Comparison of ENCODE assay signal across 21 cellular contexts in genomic region chr10:47481182-47481766, GRCh38. TPM values are rescaled to one million over a fixed set of nuclear protein-coding genes. Genes with fewer than 3 reads are reported as not detected.
DNase-seq lines count a peak whose midpoint lies in the region; ATAC-seq, FAIRE-seq and TF ChIP-seq lines count a peak whose summit lies in the region.
"Not testable (repeated sequence)": the region's sequence is repeated elsewhere in the genome, so short reads cannot be mapped to it uniquely, and the experiment has no call there.
"Had no signal": no experiment of that assay in that cellular context is flagged by ENCODE, and none has a peak within 500 bp of the region (broad histone marks: within the 10 kb centered on the region; RNA-seq: fewer than 3 reads in every experiment).

No MANE protein-coding gene starts in this region.

- in situ Hi-C loops in HepG2 (cut with HindIII; ENCODE audit: extremely low pct_ligation_motif_present, low pct_unique_long_range_greater_than_20kb): not testable (repeated sequence)

- not testable (repeated sequence) for TF ChIP-seq CTCF in AG09309 (IDR thresholded peaks at IDR 0.05; ENCODE audit: control insufficient read depth, insufficient read depth, low read depth, low read length, missing control alignments); HCT116 (IDR thresholded peaks at IDR 0.05 in 2 of 3, conservative IDR thresholded peaks at IDR 0.05 in 1 of 3; ENCODE audit: borderline replicate concordance in 1 of 3, insufficient read depth in 1 of 3, low read depth in 2 of 3, low read length in 2 of 3); coronary artery (IDR thresholded peaks at IDR 0.05); HepG2 (CRISPR knock-in tag; IDR thresholded peaks at IDR 0.05)

- not testable (repeated sequence) for H3K4me1 ChIP-seq in HCT116 (ENCODE audit: control insufficient read depth in 1 of 2, insufficient read depth in 2 of 2, low read length in 2 of 2); adipocyte (ENCODE audit: control insufficient read depth, insufficient read depth, low read length); HepG2 (ENCODE audit: insufficient read depth, low read length)

- intact Hi-C loops in HCT116 (cut with micrococcal nuclease); left ventricle myocardium superior (cut with micrococcal nuclease); HepG2 (cut with micrococcal nuclease; ENCODE audit: unreplicated experiment): not testable (repeated sequence)

- not testable (repeated sequence) for H3K9me3 ChIP-seq in HCT116 (ENCODE audit: control insufficient read depth in 1 of 2, insufficient read depth in 1 of 2, low read depth in 1 of 2, low read length in 2 of 2); adipocyte (ENCODE audit: control insufficient read depth, low read length); HepG2 (ENCODE audit: low read length)

- not testable (repeated sequence) for H3K4me2 ChIP-seq in HCT116 (ENCODE audit: low read length); HepG2 (ENCODE audit: low read depth, low read length)

- H3K9me2 ChIP-seq in HCT116 (ENCODE audit: insufficient read depth): not testable (repeated sequence)

- not testable (repeated sequence) for H3K36me3 ChIP-seq in HCT116 (ENCODE audit: control insufficient read depth in 1 of 2, insufficient read depth in 2 of 2, low read length in 2 of 2); adipocyte (ENCODE audit: control insufficient read depth, insufficient read depth, low read length, severe bottlenecking); HepG2 (replicated peaks in 1 of 2; ENCODE audit: control insufficient read depth in 1 of 2, insufficient read depth in 2 of 2, low read length in 2 of 2)

- not testable (repeated sequence) for TF ChIP-seq POLR2A in HCT116 (IDR thresholded peaks at IDR 0.05; ENCODE audit: borderline replicate concordance, extremely low read depth, insufficient read depth, insufficient read length); HepG2 (IDR thresholded peaks at IDR 0.05; ENCODE audit: insufficient read depth in 1 of 2, low read depth in 2 of 2, low read length in 2 of 2)

- RAD21 ChIA-PET in HCT116 (lab: Charles Lee; ENCODE audit: low non-redundant PET in 1 of 2, low total read pairs in 2 of 2, uncharacterized antibody in 2 of 2, unreplicated experiment in 2 of 2): not testable (repeated sequence)

- not testable (repeated sequence) for H3K79me2 ChIP-seq in HCT116 (ENCODE audit: insufficient read depth, low read length); HepG2 (ENCODE audit: insufficient read depth, low read length)

- not testable (repeated sequence) for H2AFZ ChIP-seq in HCT116 (ENCODE audit: low read depth, low read length, poor library complexity, severe bottlenecking); HepG2 (ENCODE audit: low read length)

- not testable (repeated sequence) for TF ChIP-seq EP300 in HepG2 (IDR thresholded peaks at IDR 0.05; ENCODE audit: low read depth in 2 of 2, low read length in 2 of 2); HepG2 (CRISPR knock-in tag; IDR thresholded peaks at IDR 0.05; ENCODE audit: borderline replicate concordance)

- BruUV-seq in HCT116 (replicated peaks; lab: Mats Ljungman, UMichigan); HepG2 (replicated peaks; lab: Mats Ljungman, UMichigan): not testable (repeated sequence)

- DNase-seq in AG09309 (ENCODE audit: low read depth) (peak; percentile 4), RCC 7860 (ENCODE audit: low spot score) (peak; percentile 93), adipocyte (ENCODE audit: low read depth) (peak; percentile 5), coronary artery (ENCODE audit: low spot score) (peak; percentile 19)
- not testable (repeated sequence) for DNase-seq in HCT116 (ENCODE audit: low read depth, low spot score); left ventricle myocardium superior; HepG2 (ENCODE audit: low spot score)
- DNase-seq in stimulated activated CD8-positive, alpha-beta memory T cell treated with anti-CD3 and anti-CD28 coated beads, Interleukin-4, amount 100 ng/mL, for 48 hours: peak; percentile 22

- not testable (repeated sequence) for TF ChIP-seq RAD21 in HCT116 (IDR thresholded peaks at IDR 0.05; ENCODE audit: low read depth); HepG2 (CRISPR knock-in tag; IDR thresholded peaks at IDR 0.05)

- not testable (repeated sequence) for H4K20me1 ChIP-seq in HCT116 (ENCODE audit: insufficient read depth); HepG2 (ENCODE audit: insufficient read depth, low read length)

- H3K27ac ChIP-seq in HCT116 (ENCODE audit: low read depth, low read length); coronary artery; HepG2 (ENCODE audit: extremely low read length, insufficient read depth, low read length): not testable (repeated sequence)

- peak; percentile 93 for ATAC-seq in HCT116
- peak; percentile 18 for ATAC-seq in left ventricle myocardium superior
- ATAC-seq in HepG2: peak; percentile 76

- H3K9ac ChIP-seq in HCT116 (ENCODE audit: low read length); adipocyte (ENCODE audit: low read length); HepG2 (ENCODE audit: insufficient read depth, low read depth, low read length): not testable (repeated sequence)

- CTCF ChIA-PET in HCT116 (lab: Charles Lee); HepG2 (lab: Yijun Ruan, JAX; ENCODE audit: low intra/inter-chr PET ratio, low total read pairs): not testable (repeated sequence)

- H3K27me3 ChIP-seq in HCT116 (ENCODE audit: insufficient read depth, low read length); adipocyte (replicated peaks; ENCODE audit: control insufficient read depth, insufficient read depth, low read length); HepG2 (ENCODE audit: control insufficient read depth in 1 of 2, insufficient read depth in 2 of 2, low read length in 2 of 2): not testable (repeated sequence)

- H3K4me3 ChIP-seq in AG09309 (ENCODE audit: control insufficient read depth, low read depth, low read length); HCT116 (replicated peaks in 1 of 2; ENCODE audit: low read depth in 1 of 2, low read length in 2 of 2); adipocyte (ENCODE audit: low read length); coronary artery; HepG2 (replicated peaks in 1 of 3; ENCODE audit: insufficient read depth in 1 of 3, low read depth in 2 of 3, low read length in 3 of 3): not testable (repeated sequence)

- WGBS in HepG2 (ENCODE audit: low lambda C conversion rate): no CpG with 5 or more reads among the region's 10 CpGs

- peak; percentile 98 for FAIRE-seq in RCC 7860 (lab: Jason Lieb, UNC)
- not testable (repeated sequence) for FAIRE-seq in HepG2 (lab: Jason Lieb, UNC)

- POLR2A ChIA-PET in HCT116 (lab: Charles Lee); HepG2 (lab: Yijun Ruan, JAX): not testable (repeated sequence)

RNA-seq across cellular contexts. Expression of gene ANXA8, which starts 2.6 kb away (rescaled TPM):
- total RNA-seq in HCT116 (2021; ENCODE audit: unreplicated experiment): 0.25 TPM
- 0.13 TPM in 1 of 2 replicates, not detected in the other for polyA plus RNA-seq in HCT116 (2012)
- total RNA-seq in left ventricle myocardium superior: 3.0 TPM
- not detected in 2 replicates for total RNA-seq in HepG2 (2016; rRNA removed; fragmentation: Illumina TruSeq; extraction: Trizol)
- not detected in 2 replicates for total RNA-seq in HepG2 (2016; cell fraction: cytosol; rRNA removed; fragmentation: Illumina TruSeq; extraction: Trizol; ENCODE audit: low read depth)
- total RNA-seq in HepG2 (2016; cell fraction: insoluble cytoplasmic fraction; rRNA removed; fragmentation: Illumina TruSeq; extraction: Trizol): 0.09 TPM in 1 of 2 replicates, not detected in the other
- total RNA-seq in HepG2 (2016; cell fraction: membrane; rRNA removed; fragmentation: Illumina TruSeq; extraction: Trizol): 0.10 TPM in 1 of 2 replicates, not detected in the other
- not detected in 2 replicates for total RNA-seq in HepG2 (2016; cell fraction: nucleus; rRNA removed; fragmentation: Illumina TruSeq; extraction: Trizol)
- polyA plus RNA-seq in HepG2 (2011; rRNA removed): not detected in 2 replicates
- not detected in 2 replicates for polyA plus RNA-seq in HepG2 (2011; cell fraction: cytosol; rRNA removed)
- 0.09 and 0.11 TPM in 2 replicates for polyA plus RNA-seq in HepG2 (2011; cell fraction: nucleus; rRNA removed)
- not detected in 2 replicates for polyA plus RNA-seq in HepG2 (2012)
- not detected in 2 replicates for polyA plus RNA-seq in HepG2 (2016; cell fraction: cytosol; fragmentation: Illumina TruSeq; extraction: Trizol; ENCODE audit: low read depth)
- polyA plus RNA-seq in HepG2 (2016; cell fraction: insoluble cytoplasmic fraction; fragmentation: Illumina TruSeq; extraction: Trizol; ENCODE audit: low read depth): not detected in 2 replicates
- not detected in 2 replicates for polyA plus RNA-seq in HepG2 (2016; cell fraction: membrane; fragmentation: Illumina TruSeq; extraction: Trizol; ENCODE audit: low read depth)
- not detected in 2 replicates for polyA plus RNA-seq in HepG2 (2016; cell fraction: nucleus; fragmentation: Illumina TruSeq; extraction: Trizol; ENCODE audit: insufficient read depth, low read depth)
- polyA minus RNA-seq in HepG2 (2011; rRNA and poly(A)+ RNA removed; ENCODE audit: low replicate concordance): 44.5 TPM in 1 of 2 replicates, not detected in the other
- polyA minus RNA-seq in HepG2 (2011; cell fraction: cytosol; rRNA and poly(A)+ RNA removed): not detected in 2 replicates
- polyA minus RNA-seq in HepG2 (2011; cell fraction: nucleus; rRNA and poly(A)+ RNA removed): not detected in 2 replicates
- total RNA-seq: A673; activated CD8-positive, alpha-beta T cell treated with anti-CD3 and anti-CD28 coated beads, Interleukin-2, amount 10 ng/mL, durations not matched to agents 7 days and 5 days; fibroblast of lung; H1; HT-29; lung microvascular endothelial cell; NCI-H460; progenitor cell of endocrine pancreas; T-cell had no signal

RNA-seq across cellular contexts. Expression of gene FAM25G, which starts 10.2 kb away (rescaled TPM):
- total RNA-seq in HCT116 (2021; ENCODE audit: unreplicated experiment) (not detected), left ventricle myocardium superior (not detected), HepG2 (2016; rRNA removed; fragmentation: Illumina TruSeq; extraction: Trizol) (not detected in 2 replicates)
- not detected in 2 replicates for polyA plus RNA-seq in HCT116 (2012)
- total RNA-seq in HepG2 (2016; cell fraction: cytosol; rRNA removed; fragmentation: Illumina TruSeq; extraction: Trizol; ENCODE audit: low read depth): not detected in 2 replicates
- total RNA-seq in HepG2 (2016; cell fraction: insoluble cytoplasmic fraction; rRNA removed; fragmentation: Illumina TruSeq; extraction: Trizol): not detected in 2 replicates
- not detected in 2 replicates for total RNA-seq in HepG2 (2016; cell fraction: membrane; rRNA removed; fragmentation: Illumina TruSeq; extraction: Trizol)
- total RNA-seq in HepG2 (2016; cell fraction: nucleus; rRNA removed; fragmentation: Illumina TruSeq; extraction: Trizol): not detected in 2 replicates
- polyA plus RNA-seq in HepG2 (2011; rRNA removed): not detected in 2 replicates
- not detected in 2 replicates for polyA plus RNA-seq in HepG2 (2011; cell fraction: cytosol; rRNA removed)
- not detected in 2 replicates for polyA plus RNA-seq in HepG2 (2011; cell fraction: nucleus; rRNA removed)
- not detected in 2 replicates for polyA plus RNA-seq in HepG2 (2012)
- polyA plus RNA-seq in HepG2 (2016; cell fraction: cytosol; fragmentation: Illumina TruSeq; extraction: Trizol; ENCODE audit: low read depth): not detected in 2 replicates
- not detected in 2 replicates for polyA plus RNA-seq in HepG2 (2016; cell fraction: insoluble cytoplasmic fraction; fragmentation: Illumina TruSeq; extraction: Trizol; ENCODE audit: low read depth)
- polyA plus RNA-seq in HepG2 (2016; cell fraction: membrane; fragmentation: Illumina TruSeq; extraction: Trizol; ENCODE audit: low read depth): not detected in 2 replicates
- polyA plus RNA-seq in HepG2 (2016; cell fraction: nucleus; fragmentation: Illumina TruSeq; extraction: Trizol; ENCODE audit: insufficient read depth, low read depth): not detected in 2 replicates
- polyA minus RNA-seq in HepG2 (2011; rRNA and poly(A)+ RNA removed; ENCODE audit: low replicate concordance): not detected in 2 replicates
- not detected in 2 replicates for polyA minus RNA-seq in HepG2 (2011; cell fraction: cytosol; rRNA and poly(A)+ RNA removed)
- polyA minus RNA-seq in HepG2 (2011; cell fraction: nucleus; rRNA and poly(A)+ RNA removed): not detected in 2 replicates
- total RNA-seq: A673; activated CD8-positive, alpha-beta T cell treated with anti-CD3 and anti-CD28 coated beads, Interleukin-2, amount 10 ng/mL, durations not matched to agents 7 days and 5 days; cardiac muscle cell; fibroblast of lung; H1; HT-29; lung microvascular endothelial cell; NCI-H460; progenitor cell of endocrine pancreas; sigmoid colon; subcutaneous adipose tissue; T-cell; ureter had no signal
- polyA plus RNA-seq: cardiac muscle cell, fibroblast of lung, H1 had no signal

RNA-seq across cellular contexts. Expression of gene AGAP9, which starts 42.2 kb away (rescaled TPM):
- total RNA-seq in HCT116 (2021; ENCODE audit: unreplicated experiment) (7.4 TPM), left ventricle myocardium superior (2.3 TPM), HepG2 (2016; rRNA removed; fragmentation: Illumina TruSeq; extraction: Trizol) (2.3 and 5.1 TPM in 2 replicates)
- 5.9 and 7.8 TPM in 2 replicates for polyA plus RNA-seq in HCT116 (2012)
- 4.4 and 5.3 TPM in 2 replicates for total RNA-seq in HepG2 (2016; cell fraction: cytosol; rRNA removed; fragmentation: Illumina TruSeq; extraction: Trizol; ENCODE audit: low read depth)
- 1.9 and 5.6 TPM in 2 replicates for total RNA-seq in HepG2 (2016; cell fraction: insoluble cytoplasmic fraction; rRNA removed; fragmentation: Illumina TruSeq; extraction: Trizol)
- 4.3 and 5.0 TPM in 2 replicates for total RNA-seq in HepG2 (2016; cell fraction: membrane; rRNA removed; fragmentation: Illumina TruSeq; extraction: Trizol)
- 7.7 TPM in 2 replicates for total RNA-seq in HepG2 (2016; cell fraction: nucleus; rRNA removed; fragmentation: Illumina TruSeq; extraction: Trizol)
- 12.0 TPM in 2 replicates for polyA plus RNA-seq in HepG2 (2011; rRNA removed)
- polyA plus RNA-seq in HepG2 (2011; cell fraction: cytosol; rRNA removed): 2.7 and 3.2 TPM in 2 replicates
- polyA plus RNA-seq in HepG2 (2011; cell fraction: nucleus; rRNA removed): 41.4 and 47.5 TPM in 2 replicates
- polyA plus RNA-seq in HepG2 (2012): 6.1 and 6.3 TPM in 2 replicates
- polyA plus RNA-seq in HepG2 (2016; cell fraction: cytosol; fragmentation: Illumina TruSeq; extraction: Trizol; ENCODE audit: low read depth): 0.62 and 0.65 TPM in 2 replicates
- 2.5 and 2.7 TPM in 2 replicates for polyA plus RNA-seq in HepG2 (2016; cell fraction: insoluble cytoplasmic fraction; fragmentation: Illumina TruSeq; extraction: Trizol; ENCODE audit: low read depth)
- 1.6 and 2.0 TPM in 2 replicates for polyA plus RNA-seq in HepG2 (2016; cell fraction: membrane; fragmentation: Illumina TruSeq; extraction: Trizol; ENCODE audit: low read depth)
- 44.3 and 47.1 TPM in 2 replicates for polyA plus RNA-seq in HepG2 (2016; cell fraction: nucleus; fragmentation: Illumina TruSeq; extraction: Trizol; ENCODE audit: insufficient read depth, low read depth)
- polyA minus RNA-seq in HepG2 (2011; rRNA and poly(A)+ RNA removed; ENCODE audit: low replicate concordance): 4.2 and 8.1 TPM in 2 replicates
- 1.2 and 1.7 TPM in 2 replicates for polyA minus RNA-seq in HepG2 (2011; cell fraction: cytosol; rRNA and poly(A)+ RNA removed)
- polyA minus RNA-seq in HepG2 (2011; cell fraction: nucleus; rRNA and poly(A)+ RNA removed): 14.2 and 16.0 TPM in 2 replicates

Comparison
In these comparisons a context has a peak if more than half of its experiments do, and no peak if none do; other contexts are left out.
1. ATAC-seq: peak in every context shown above with its lines; median percentile 93 in HCT116; 76 in HepG2; 18 in left ventricle myocardium superior.